8 cellular contexts compared by ENCODE assay signal in genomic region chr14:73746540-73747385, GRCh38. TPM values are rescaled to one million over a fixed set of nuclear protein-coding genes. Genes with fewer than 3 reads are reported as not detected.
A peak's percentile ranks its signal among the peaks of the same experiment; 100 is the strongest.
DNase-seq lines count a peak whose midpoint lies in the region; ATAC-seq, FAIRE-seq and TF ChIP-seq lines count a peak whose summit lies in the region.

No MANE protein-coding gene starts in this region.

- no peak overlapping the region for H4K8ac ChIP-seq in H9 (replicated peaks; ENCODE audit: insufficient read length, low read depth, low read length)

- H4K5ac ChIP-seq in H9 (ENCODE audit: insufficient read length, low read depth, low read length) = no peak overlapping the region

- H3K18ac ChIP-seq in H9 (ENCODE audit: insufficient read length, low read depth, low read length) = no peak overlapping the region

- peaks cover 6% of the 10 kb centered on the region; the same call in 1 of the 2 replicates for H3K4me1 ChIP-seq in H9 (ENCODE audit: insufficient read depth, low read length)
- peaks cover 48 to 69% of the 10 kb centered on the region in 2 donors for H3K4me1 ChIP-seq in small intestine (ENCODE audit: control insufficient read depth in 2 of 2, insufficient read depth in 1 of 2, low read depth in 1 of 2, low read length in 1 of 2)

- no peaks in the 10 kb centered on the region; a peak in 1 of 5 replicates for H3K9me3 Mint-ChIP-seq in H9

- no peaks in the 10 kb centered on the region for H3K36me3 ChIP-seq in WERI-Rb-1
- no peaks in the 10 kb centered on the region for H3K36me3 ChIP-seq in small intestine (ENCODE audit: control insufficient read depth in 2 of 2, insufficient read depth in 2 of 2, low read length in 2 of 2)

- no peak overlapping the region for H2BK12ac ChIP-seq in H9 (ENCODE audit: insufficient read length, low read depth, low read length)

- peak overlapping the region; percentile 45 for H3K14ac ChIP-seq in H9 (ENCODE audit: insufficient read depth, low read length)

- no peak for ATAC-seq in GM19467 (IDR thresholded peaks at IDR 0.05; ENCODE audit: unreplicated experiment)

- TF ChIP-seq CTCF in H9 (conservative IDR thresholded peaks at IDR 0.05) = peak; percentile 42
- peak; percentile 56 for TF ChIP-seq CTCF in WERI-Rb-1 (IDR thresholded peaks at IDR 0.05; ENCODE audit: low read depth, low read length)
- peak; percentile 47 for TF ChIP-seq CTCF in fibroblast of villous mesenchyme (IDR thresholded peaks at IDR 0.05; ENCODE audit: insufficient read depth, low read depth, low read length)

- H3K23me2 ChIP-seq in H9 (ENCODE audit: insufficient read length, low read depth, low read length, poor library complexity, severe bottlenecking) = no peaks in the 10 kb centered on the region

- no peak overlapping the region for H2BK20ac ChIP-seq in H9 (ENCODE audit: low read depth, low read length, poor library complexity, severe bottlenecking)

- peaks cover 2% of the 10 kb centered on the region; the same call in 1 of the 2 replicates for H3K27me3 Mint-ChIP-seq in H9 (ENCODE audit: low read depth)

- no peak overlapping the region for H3K56ac ChIP-seq in H9 (ENCODE audit: insufficient read length, low read depth, low read length)

- H3K4me2 ChIP-seq in H9 (ENCODE audit: insufficient read depth, insufficient read length, low read length) = no peak overlapping the region

- no peak overlapping the region for H2AK5ac ChIP-seq in H9 (ENCODE audit: insufficient read length, low read length)

- H2BK15ac ChIP-seq in H9 (ENCODE audit: low read depth, low read length) = no peak overlapping the region

- no peak overlapping the region for H2AFZ ChIP-seq in H9 (ENCODE audit: low read length)

- H3K23ac ChIP-seq in H9 (ENCODE audit: insufficient read length, low read depth, low read length) = no peak overlapping the region

- H3K27ac Mint-ChIP-seq in H9 = peak overlapping the region in 2 of 3 experiments; percentile 9 to 68; a peak in 3 of 7 replicates

- peak; percentile 38 for DNase-seq in H9
- peak; percentile 72 for DNase-seq in WERI-Rb-1
- DNase-seq in fibroblast of villous mesenchyme (ENCODE audit: low read depth) = peak; percentile 30
- peak; percentile 61 for DNase-seq in small intestine
- no peak for DNase-seq in activated effector memory CD4-positive, alpha-beta T cell treated with Interleukin-2 at 50 U/mL for 16 hours
- DNase-seq in NOMO-1 treated with DMSO at 0.1 percent for 48 hours (lab: John Stamatoyannopoulos, UW; ENCODE audit: unreplicated experiment) = no peak
- DNase-seq in NCI-H446 (lab: John Stamatoyannopoulos, UW) = no peak

- peak overlapping the region in 1 of 2 experiments; percentile 32; a peak in 2 of 5 replicates for H3K4me3 Mint-ChIP-seq in H9

- H3K9ac ChIP-seq in H9 (ENCODE audit: extremely low read depth, insufficient read length, low read length) = no peak overlapping the region

- no peak overlapping the region for H2BK5ac ChIP-seq in H9 (ENCODE audit: insufficient read length, low read length)

- no peaks in the 10 kb centered on the region for H3K79me1 ChIP-seq in H9 (ENCODE audit: insufficient read depth, low read depth, low read length, poor library complexity, severe bottlenecking)

- H3K9me3 ChIP-seq in H9 (ENCODE audit: control insufficient read depth, low read depth, low read length) = no peaks in the 10 kb centered on the region
- no peaks in the 10 kb centered on the region for H3K9me3 ChIP-seq in WERI-Rb-1 (ENCODE audit: severe bottlenecking)
- no peaks in the 10 kb centered on the region for H3K9me3 ChIP-seq in small intestine (ENCODE audit: control insufficient read depth, low read depth)

- no peaks in the 10 kb centered on the region for H4K20me1 ChIP-seq in H9 (ENCODE audit: control insufficient read depth, insufficient read depth, insufficient read length)

- H3K4me1 Mint-ChIP-seq in H9 = peaks cover 50 to 52% of the 10 kb centered on the region in 2 experiments

- no peak overlapping the region for H3T11ph ChIP-seq in H9 (ENCODE audit: low read length)

- H3K36me3 Mint-ChIP-seq in H9 (ENCODE audit: insufficient read depth in 1 of 3, low read depth in 3 of 3) = no peaks in the 10 kb centered on the region

- H2BK120ac ChIP-seq in H9 (ENCODE audit: low read depth, low read length, poor library complexity, severe bottlenecking) = no peak overlapping the region

- no CpG with 5 or more reads among the region's 5 CpGs for WGBS in H9 (ENCODE audit: extremely low coverage, insufficient read length, low lambda C conversion rate)
- 50 to 62% (median 60%) methylated on average over 5 of the region's 5 CpGs for WGBS in small intestine, 3 donors

- H3K27me3 ChIP-seq in H9 (ENCODE audit: insufficient read depth, low read length) (no peaks in the 10 kb centered on the region), WERI-Rb-1 (ENCODE audit: insufficient read depth, low read depth, severe bottlenecking) (no peaks in the 10 kb centered on the region), small intestine (ENCODE audit: control insufficient read depth in 2 of 2, insufficient read depth in 2 of 2, low read length in 2 of 2) (no peaks in the 10 kb centered on the region)

- H4K91ac ChIP-seq in H9 (ENCODE audit: insufficient read length, low read depth, low read length) = no peak overlapping the region

- H3K27ac ChIP-seq in H9 (ENCODE audit: insufficient read length, low read depth, low read length) = no peak overlapping the region
- H3K27ac ChIP-seq in WERI-Rb-1 = peak overlapping the region; percentile 75
- peak overlapping the region; percentile 85 to 100 for H3K27ac ChIP-seq in small intestine (ENCODE audit: low read depth in 1 of 2, low read length in 1 of 2)

- H3K4me3 ChIP-seq in WERI-Rb-1 (ENCODE audit: low read depth, low read length) = peak overlapping the region; percentile 5; the same call in 1 of the 2 replicates
- no peak overlapping the region for H3K4me3 ChIP-seq in fibroblast of villous mesenchyme (ENCODE audit: low read depth, low read length)
- no peak overlapping the region for H3K4me3 ChIP-seq in small intestine (ENCODE audit: low read depth in 1 of 2, low read length in 2 of 2)

- FAIRE-seq in small intestine (lab: Jason Lieb, UNC) = no peak

- H3K4ac ChIP-seq in H9 (ENCODE audit: low read depth, low read length) = no peak overlapping the region

- peaks cover 2% of the 10 kb centered on the region; the same call in 1 of the 2 replicates for H3K79me2 ChIP-seq in H9 (ENCODE audit: insufficient read depth, low read length)

RNA-seq across cellular contexts. Expression of gene PNMA1, which starts 32.6 kb away (rescaled TPM):
- total RNA-seq in H9 (2021) (56.1 and 58.0 TPM in 2 replicates), fibroblast of villous mesenchyme (29.6 and 31.1 TPM in 2 replicates)
- polyA plus RNA-seq in small intestine = 10 to 100 TPM; 10.8 to 23.5 (median 17.0) TPM

Comparison
In these comparisons a context has a peak if more than half of its experiments do, and no peak if none do; other contexts are left out.
1. DNase-seq: peak in H9 (single experiment), WERI-Rb-1 (single experiment), fibroblast of villous mesenchyme (single experiment) and small intestine (single experiment); none in activated effector memory CD4-positive, alpha-beta T cell treated with Interleukin-2 at 50 U/mL for 16 hours (single experiment), NOMO-1 treated with DMSO at 0.1 percent for 48 hours (single experiment) and NCI-H446 (0 of 2).
2. Peak in every context shown above with its lines, with median percentiles within 50 percentile points of each other: CTCF ChIP-seq.